In genomic region chr22:31118046-31118820, GRCh38 we compare ENCODE assay signal across 22 cellular contexts. TPM values are rescaled to one million over a fixed set of nuclear protein-coding genes. Genes with fewer than 3 reads are reported as not detected.
"Had no signal": no experiment of that assay in that cellular context is flagged by ENCODE, and none has a peak within 500 bp of the region (broad histone marks: within the 10 kb centered on the region; RNA-seq: fewer than 3 reads in every experiment).

No MANE protein-coding gene starts in this region.

- H3K27ac ChIP-seq: neutrophil, parathyroid adenoma had no signal

- FAIRE-seq: astrocyte, kidney had no signal

- H3K27ac Mint-ChIP-seq: activated CD4-positive, alpha-beta memory T cell treated with anti-CD3 and anti-CD28 coated beads, Interleukin-2, amount 10 ng/mL, durations not matched to agents 7 days and 5 days; activated CD8-positive, alpha-beta memory T cell treated with anti-CD3 and anti-CD28 coated beads, Interleukin-2, amount 10 ng/mL, durations not matched to agents 7 days and 5 days; activated T-helper 2 cell treated with anti-CD3 and anti-CD28 coated beads, Interferon-gamma antibody, Interleukin-2, Interleukin-4, amounts not matched to agents 10 μg/mL and 5 μg/mL and 100 μg/mL, durations not matched to agents 14 hours and 24 hours and 36 hours; effector memory CD8-positive, alpha-beta T cell; type B pancreatic cell had no signal

- H3K36me3 Mint-ChIP-seq: activated CD8-positive, alpha-beta memory T cell treated with anti-CD3 and anti-CD28 coated beads, Interleukin-2, amount 10 ng/mL, durations not matched to agents 7 days and 5 days; naive thymus-derived CD8-positive, alpha-beta T cell; type B pancreatic cell had no signal

- ATAC-seq: activated CD8-positive, alpha-beta memory T cell treated with anti-CD3 and anti-CD28 coated beads, Interleukin-2, amount 10 ng/mL, durations not matched to agents 7 days and 5 days; effector memory CD8-positive, alpha-beta T cell; naive thymus-derived CD8-positive, alpha-beta T cell; stimulated activated naive CD8-positive, alpha-beta T cell treated with anti-CD3 and anti-CD28 coated beads, Interleukin-15, amount 100 ng/mL, for 72 hours had no signal

- H3K36me3 ChIP-seq: neutrophil had no signal

- H3K9me3 ChIP-seq: neutrophil had no signal

- H3K9ac ChIP-seq: parathyroid adenoma had no signal

- H2AFZ ChIP-seq: parathyroid adenoma had no signal

- DNase-seq: activated CD4-positive, alpha-beta memory T cell treated with anti-CD3 and anti-CD28 coated beads, Interleukin-2, amount 10 ng/mL, durations not matched to agents 7 days and 5 days; activated CD4-positive, alpha-beta T cell treated with anti-CD3 and anti-CD28 coated beads for 48 hours; activated CD4-positive, CD25-positive, alpha-beta regulatory T cell; activated CD8-positive, alpha-beta memory T cell treated with anti-CD3 and anti-CD28 coated beads, Interleukin-2, amount 10 ng/mL, durations not matched to agents 7 days and 5 days; activated naive CD4-positive, alpha-beta T cell treated with Interleukin-2 at 50 U/mL for 16 hours; activated T-cell treated with anti-CD3 and anti-CD28 coated beads, Interleukin-2, amount 50 U/mL, for 1 hour; dermis blood vessel endothelial cell; effector memory CD8-positive, alpha-beta T cell; hippocampal formation; kidney; mesendoderm; stimulated activated CD4-positive, alpha-beta T cell treated with anti-CD3 and anti-CD28 coated beads, Interleukin-2, amount 100 ng/mL, for 48 hours; stimulated activated naive CD8-positive, alpha-beta T cell treated with anti-CD3 and anti-CD28 coated beads, Interleukin-15, amount 100 ng/mL, for 72 hours; T-helper 1 cell; T-helper 9 cell had no signal

- H3K4me1 Mint-ChIP-seq: activated CD4-positive, alpha-beta memory T cell treated with anti-CD3 and anti-CD28 coated beads, Interleukin-2, amount 10 ng/mL, durations not matched to agents 7 days and 5 days; activated CD8-positive, alpha-beta memory T cell treated with anti-CD3 and anti-CD28 coated beads, Interleukin-2, amount 10 ng/mL, durations not matched to agents 7 days and 5 days; naive thymus-derived CD8-positive, alpha-beta T cell; stimulated activated naive CD8-positive, alpha-beta T cell treated with anti-CD3 and anti-CD28 coated beads, Interleukin-15, amount 100 ng/mL, for 72 hours had no signal

- H3K9me3 Mint-ChIP-seq: activated CD4-positive, alpha-beta memory T cell treated with anti-CD3 and anti-CD28 coated beads, Interleukin-2, amount 10 ng/mL, durations not matched to agents 7 days and 5 days; activated T-helper 2 cell treated with anti-CD3 and anti-CD28 coated beads, Interferon-gamma antibody, Interleukin-2, Interleukin-4, amounts not matched to agents 10 μg/mL and 5 μg/mL and 100 μg/mL, durations not matched to agents 14 hours and 24 hours and 36 hours; effector memory CD8-positive, alpha-beta T cell; naive thymus-derived CD8-positive, alpha-beta T cell; stimulated activated naive CD8-positive, alpha-beta T cell treated with anti-CD3 and anti-CD28 coated beads, Interleukin-15, amount 100 ng/mL, for 72 hours; type B pancreatic cell had no signal

- H3K27me3 Mint-ChIP-seq: activated CD4-positive, alpha-beta memory T cell treated with anti-CD3 and anti-CD28 coated beads, Interleukin-2, amount 10 ng/mL, durations not matched to agents 7 days and 5 days; activated CD8-positive, alpha-beta memory T cell treated with anti-CD3 and anti-CD28 coated beads, Interleukin-2, amount 10 ng/mL, durations not matched to agents 7 days and 5 days; effector memory CD8-positive, alpha-beta T cell; naive thymus-derived CD8-positive, alpha-beta T cell; stimulated activated naive CD8-positive, alpha-beta T cell treated with anti-CD3 and anti-CD28 coated beads, Interleukin-15, amount 100 ng/mL, for 72 hours had no signal

- H3K27me3 ChIP-seq: neutrophil had no signal

- H3K4me3 Mint-ChIP-seq: activated CD4-positive, alpha-beta memory T cell treated with anti-CD3 and anti-CD28 coated beads, Interleukin-2, amount 10 ng/mL, durations not matched to agents 7 days and 5 days; activated CD8-positive, alpha-beta memory T cell treated with anti-CD3 and anti-CD28 coated beads, Interleukin-2, amount 10 ng/mL, durations not matched to agents 7 days and 5 days; effector memory CD8-positive, alpha-beta T cell; naive thymus-derived CD8-positive, alpha-beta T cell; stimulated activated naive CD8-positive, alpha-beta T cell treated with anti-CD3 and anti-CD28 coated beads, Interleukin-15, amount 100 ng/mL, for 72 hours; type B pancreatic cell had no signal

RNA-seq across cellular contexts. Expression of gene INPP5J, which starts 4.5 kb away (rescaled TPM):
- total RNA-seq: activated CD4-positive, alpha-beta memory T cell treated with anti-CD3 and anti-CD28 coated beads, Interleukin-2, amount 10 ng/mL, durations not matched to agents 7 days and 5 days; dermis blood vessel endothelial cell had no signal
- polyA plus RNA-seq: naive thymus-derived CD8-positive, alpha-beta T cell had no signal

RNA-seq across cellular contexts. Expression of gene PLA2G3, which starts 22.1 kb away (rescaled TPM):
- total RNA-seq: activated CD4-positive, alpha-beta memory T cell treated with anti-CD3 and anti-CD28 coated beads, Interleukin-2, amount 10 ng/mL, durations not matched to agents 7 days and 5 days; activated CD8-positive, alpha-beta memory T cell treated with anti-CD3 and anti-CD28 coated beads, Interleukin-2, amount 10 ng/mL, durations not matched to agents 7 days and 5 days; activated T-helper 2 cell treated with anti-CD3 and anti-CD28 coated beads, Interferon-gamma antibody, Interleukin-2, Interleukin-4, amounts not matched to agents 10 μg/mL and 5 μg/mL and 100 μg/mL, durations not matched to agents 14 hours and 24 hours and 36 hours; astrocyte; dermis blood vessel endothelial cell; glomerular endothelial cell; kidney; naive thymus-derived CD8-positive, alpha-beta T cell had no signal
- polyA plus RNA-seq: naive thymus-derived CD8-positive, alpha-beta T cell had no signal
